ENCODE assay signal across 8 cellular contexts in genomic region chr5:5419291-5420210, GRCh38. TPM values are rescaled to one million over a fixed set of nuclear protein-coding genes. Genes with fewer than 3 reads are reported as not detected.
A peak's percentile ranks its signal among the peaks of the same experiment; 100 is the strongest.
DNase-seq lines count a peak whose midpoint lies in the region; ATAC-seq, FAIRE-seq and TF ChIP-seq lines count a peak whose summit lies in the region.

No MANE protein-coding gene starts in this region.

- intact Hi-C loops in Panc1 (cut with micrococcal nuclease; ENCODE audit: unreplicated experiment), result loop anchor here (1.0 kb wide), 2 partner anchors 278 to 540 kb away; no protein-coding TSS in a partner anchor
- intact Hi-C loops in endothelial cell of umbilical vein (cut with micrococcal nuclease), result loop anchor here (2.0 kb wide), 1 partner anchor 551 kb away; no protein-coding TSS in a partner anchor
- intact Hi-C loops in sciatic nerve (cut with DNase I), result loop anchor here (10.0 kb wide), 2 partner anchors 275 to 545 kb away; partner anchors contain the start of gene ADAMTS16

- H3K36me3 ChIP-seq in Panc1 (ENCODE audit: control insufficient read depth, insufficient read depth, low read length) (peaks cover 4% of the 10 kb centered on the region; the same call in 1 of the 2 replicates), endothelial cell of umbilical vein (ENCODE audit: control insufficient read depth in 2 of 2, extremely low read depth in 1 of 2, insufficient read depth in 2 of 2, low read length in 2 of 2) (no peaks in the 10 kb centered on the region), parathyroid adenoma (ENCODE audit: control insufficient read depth, insufficient read depth, low read length) (no peaks in the 10 kb centered on the region)

- DNase-seq in DMS 273 treated with DMSO at 0.1 percent for 48 hours (lab: John Stamatoyannopoulos, UW), result peak; percentile 7
- DNase-seq in Panc1 (ENCODE audit: low read depth, low spot score), result peak; percentile 65
- peak; percentile 61 for DNase-seq in endothelial cell of umbilical vein (ENCODE audit: low read depth, low spot score)
- no peak for DNase-seq in sciatic nerve (ENCODE audit: low spot score)

- no peak overlapping the region for H3K4me3 ChIP-seq in Panc1 (ENCODE audit: low read depth in 2 of 2, low read length in 2 of 2)
- H3K4me3 ChIP-seq in endothelial cell of umbilical vein (replicated peaks in 1 of 3; ENCODE audit: insufficient read depth in 1 of 3, low read depth in 1 of 3, low read length in 3 of 3), result no peak overlapping the region
- no peak overlapping the region for H3K4me3 ChIP-seq in parathyroid adenoma (ENCODE audit: low read depth, low read length)

- H3K9ac ChIP-seq in endothelial cell of umbilical vein (replicated peaks; ENCODE audit: extremely low read depth, insufficient read depth, low read length) (no peak overlapping the region), parathyroid adenoma (no peak overlapping the region)

- POLR2A ChIA-PET in Panc1 (lab: Charles Lee), result no interaction called here
- POLR2A ChIA-PET in endothelial cell of umbilical vein (lab: Charles Lee), result no interaction called here

- H3K27ac Mint-ChIP-seq in IgD-negative memory B cell, result peak overlapping the region in 1 of 3 donors; percentile 80

- ATAC-seq in Panc1, result no peak
- no peak for ATAC-seq in sciatic nerve
- no peak for ATAC-seq in HG02852 (IDR thresholded peaks at IDR 0.05; ENCODE audit: unreplicated experiment)
- no peak for ATAC-seq in GM21576 (IDR thresholded peaks at IDR 0.05; ENCODE audit: unreplicated experiment)

- peaks cover 20% of the 10 kb centered on the region for H3K79me2 ChIP-seq in endothelial cell of umbilical vein (ENCODE audit: control insufficient read depth, insufficient read depth, low read length)
- peaks cover 20% of the 10 kb centered on the region for H3K79me2 ChIP-seq in parathyroid adenoma

- H3K27me3 Mint-ChIP-seq in IgD-negative memory B cell, result no peaks in the 10 kb centered on the region

- H3K27me3 ChIP-seq in Panc1 (ENCODE audit: control insufficient read depth, insufficient read depth, low read length), result no peaks in the 10 kb centered on the region
- H3K27me3 ChIP-seq in endothelial cell of umbilical vein (ENCODE audit: control insufficient read depth in 2 of 2, insufficient read depth in 2 of 2, low read length in 2 of 2), result no peaks in the 10 kb centered on the region
- H3K27me3 ChIP-seq in parathyroid adenoma (ENCODE audit: control insufficient read depth, insufficient read depth, low read length), result no peaks in the 10 kb centered on the region

- in situ Hi-C loops in Panc1 (cut with HindIII; ENCODE audit: low pct_unique_long_range_greater_than_20kb, low sequenced_read_pairs), result no loop called here

- H3K36me3 Mint-ChIP-seq in IgD-negative memory B cell, result no peaks in the 10 kb centered on the region

- no TSS peak for BruUV-seq in Panc1 (replicated peaks; lab: Mats Ljungman, UMichigan)
- no TSS peak for BruUV-seq in endothelial cell of umbilical vein (replicated peaks; lab: Mats Ljungman, UMichigan)

- H3K9me3 ChIP-seq in Panc1 (ENCODE audit: control insufficient read depth, insufficient read depth, low read depth, low read length) (no peaks in the 10 kb centered on the region), endothelial cell of umbilical vein (replicated peaks; ENCODE audit: control insufficient read depth, insufficient read depth, low read length) (no peaks in the 10 kb centered on the region), parathyroid adenoma (ENCODE audit: control insufficient read depth, low read length) (no peaks in the 10 kb centered on the region)

- peak overlapping the region in 3 of 4 donors; percentile 34 to 81 (median 46) for H3K4me3 Mint-ChIP-seq in IgD-negative memory B cell

- dilution Hi-C loops in endothelial cell of umbilical vein (cut with MboI; ENCODE audit: extremely low pct_ligation_motif_present, low sequenced_read_pairs), result no loop called here

- no peaks in the 10 kb centered on the region for H3K9me3 Mint-ChIP-seq in IgD-negative memory B cell

- peak; percentile 68 for FAIRE-seq in endothelial cell of umbilical vein (lab: Jason Lieb, UNC)

- H3K4me1 ChIP-seq in Panc1 (ENCODE audit: control insufficient read depth, insufficient read depth, low read length) (peaks cover 27% of the 10 kb centered on the region), endothelial cell of umbilical vein (ENCODE audit: control insufficient read depth, extremely low read depth, insufficient read depth, low read length) (peaks cover 23% of the 10 kb centered on the region), parathyroid adenoma (peaks cover 16% of the 10 kb centered on the region)

- no peak for TF ChIP-seq POLR2A in endothelial cell of umbilical vein (IDR thresholded peaks at IDR 0.05; ENCODE audit: low read depth, low read length)

- no peaks in the 10 kb centered on the region for H3K9me1 ChIP-seq in endothelial cell of umbilical vein (replicated peaks; ENCODE audit: control insufficient read depth, extremely low read depth, insufficient read depth, low read length)

- CTCF ChIA-PET in Panc1 (lab: Charles Lee), result interaction anchor here (0.7 to 2.3 kb wide), 4 partner anchors 257 to 540 kb away, joined by 5 to 8 read pairs (median 6); no protein-coding TSS in a partner anchor
- CTCF ChIA-PET in endothelial cell of umbilical vein (lab: Charles Lee), result interaction anchor here (0.8 to 3.7 kb wide), 4 partner anchors 10 to 280 kb away, joined by 3 to 32 read pairs (median 20); partner anchors contain the start of gene ADAMTS16

- peaks cover 12 to 22% (median 15%) of the 10 kb centered on the region in 3 donors for H3K4me1 Mint-ChIP-seq in IgD-negative memory B cell

- no peaks in the 10 kb centered on the region for H4K20me1 ChIP-seq in endothelial cell of umbilical vein (replicated peaks; ENCODE audit: control insufficient read depth, extremely low read depth, insufficient read depth, low read length)

- TF ChIP-seq CTCF in Panc1 (IDR thresholded peaks at IDR 0.05) (peak; percentile 87), endothelial cell of umbilical vein (IDR thresholded peaks at IDR 0.05; ENCODE audit: extremely low read depth in 1 of 2, insufficient read depth in 1 of 2, low read depth in 1 of 2, low read length in 2 of 2) (peak; percentile 52 to 60), parathyroid adenoma (IDR thresholded peaks at IDR 0.05) (peak; percentile 66)

- peak overlapping the region; percentile 4 for H3K4me2 ChIP-seq in endothelial cell of umbilical vein (ENCODE audit: insufficient read depth, low read length)
- no peak overlapping the region for H3K4me2 ChIP-seq in parathyroid adenoma (ENCODE audit: low read length)

- H2AFZ ChIP-seq in endothelial cell of umbilical vein (ENCODE audit: low read depth, low read length) (peak overlapping the region; percentile 37), parathyroid adenoma (peak overlapping the region; percentile 3)

- no peak overlapping the region for H3K27ac ChIP-seq in Panc1 (ENCODE audit: low read length)
- no peak overlapping the region for H3K27ac ChIP-seq in endothelial cell of umbilical vein (ENCODE audit: insufficient read depth, low read depth, low read length)
- H3K27ac ChIP-seq in parathyroid adenoma, result no peak overlapping the region

TF ChIP-seq in endothelial cell of umbilical vein, 7 proteins besides CTCF, POLR2A, EP300 and RAD21:
- TF ChIP-seq GATA2 (IDR thresholded peaks at IDR 0.05; ENCODE audit: insufficient read depth, insufficient read length, low read depth, low read length) (no peak), MYC (IDR thresholded peaks at IDR 0.05; ENCODE audit: low read depth, low read length) (no peak), POLR2AphosphoS5 (IDR thresholded peaks at IDR 0.05; ENCODE audit: insufficient read depth, low read depth, low read length) (no peak), EZH2 (IDR thresholded peaks at IDR 0.05; ENCODE audit: borderline replicate concordance, low read depth, low read length, severe bottlenecking) (no peak), FOS (IDR thresholded peaks at IDR 0.05; ENCODE audit: borderline replicate concordance, insufficient read depth, low read length) (no peak), MAX (IDR thresholded peaks at IDR 0.05; ENCODE audit: insufficient read depth, insufficient read length) (no peak), JUN (IDR thresholded peaks at IDR 0.05; ENCODE audit: borderline replicate concordance, insufficient read depth, insufficient read length, low read depth) (no peak)

RNA-seq across cellular contexts. Expression of gene ICE1, which starts 2.9 kb away (rescaled TPM):
- 20.9 TPM for polyA plus RNA-seq in IgD-negative memory B cell
- total RNA-seq in Panc1 (2021; ENCODE audit: unreplicated experiment), result 38.3 TPM
- 17.5 TPM for polyA plus RNA-seq in Panc1 (2012; ENCODE audit: insufficient read length)
- total RNA-seq in endothelial cell of umbilical vein, result 29.1 and 32.1 TPM in 2 replicates
- polyA plus RNA-seq in endothelial cell of umbilical vein, result 7.0 and 8.8 TPM in 2 replicates
- polyA plus RNA-seq in endothelial cell of umbilical vein (2011; cell fraction: cytosol; rRNA removed), result 9.3 and 9.5 TPM in 2 replicates
- 25.7 and 31.2 TPM in 2 replicates for polyA plus RNA-seq in endothelial cell of umbilical vein (2011; cell fraction: nucleus; rRNA removed)
- polyA plus RNA-seq in endothelial cell of umbilical vein (2012), result 15.1 and 21.2 TPM in 2 replicates
- 31.5 and 34.1 TPM in 2 replicates for polyA minus RNA-seq in endothelial cell of umbilical vein
- 42.2 TPM for polyA minus RNA-seq in endothelial cell of umbilical vein (2011; cell fraction: cytosol; rRNA and poly(A)+ RNA removed)
- polyA minus RNA-seq in endothelial cell of umbilical vein (2011; cell fraction: nucleus; rRNA and poly(A)+ RNA removed), result 53.1 and 68.9 TPM in 2 replicates
- total RNA-seq in sciatic nerve, result 34.6 TPM
